ENCODE assay signal across 8 cellular contexts in the genomic region with DNA sequence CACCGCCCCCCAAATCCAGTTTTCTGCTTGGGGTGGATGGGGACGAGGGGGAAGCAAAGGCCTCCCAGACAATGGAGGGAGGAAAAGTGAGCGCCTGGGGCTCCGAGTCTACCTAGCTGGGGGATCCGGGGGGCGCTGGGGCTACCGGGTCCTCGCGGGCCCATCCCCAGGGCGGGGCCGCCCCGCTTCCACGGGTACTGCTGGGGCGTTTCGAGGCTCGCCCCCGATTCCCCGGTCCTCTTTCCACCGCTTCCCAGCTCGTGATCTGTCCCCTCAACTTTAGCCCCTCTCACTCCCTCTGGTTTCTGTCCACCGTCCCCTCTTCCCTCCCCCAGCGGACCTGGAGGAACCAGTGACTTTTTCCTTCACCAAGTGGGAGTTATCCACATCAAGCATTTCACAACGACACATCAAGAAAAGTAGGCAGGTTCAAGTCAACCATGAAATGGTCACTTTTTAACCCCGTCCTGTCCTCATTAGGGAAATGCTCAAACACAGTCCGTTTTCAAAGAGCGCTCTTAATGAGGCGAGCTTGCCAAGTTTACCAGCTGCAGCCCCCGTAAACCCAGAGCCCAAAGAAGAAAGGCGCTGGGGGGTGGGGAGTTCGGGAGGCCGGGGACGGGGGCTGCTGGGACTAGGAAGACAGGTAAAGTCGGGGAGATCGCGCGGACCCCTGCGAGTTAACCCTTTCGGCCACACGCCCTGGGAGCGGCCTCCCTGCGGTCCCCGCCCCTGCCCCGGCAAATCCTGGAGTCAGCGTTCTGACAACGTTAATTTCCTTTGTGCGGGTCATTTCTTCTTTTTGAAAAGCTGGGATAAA. TPM values are rescaled to one million over a fixed set of nuclear protein-coding genes. Genes with fewer than 3 reads are reported as not detected.
DNase-seq lines count a peak whose midpoint lies in the region; ATAC-seq and TF ChIP-seq lines count a peak whose summit lies in the region.

No MANE protein-coding gene starts in this region.

- H3K36me3 ChIP-seq in BE2C (no peaks in the 10 kb centered on the region), HUES48 (ENCODE audit: control insufficient read depth, insufficient read depth, low read length) (no peaks in the 10 kb centered on the region), heart left ventricle (no peaks in the 10 kb centered on the region)

- peak overlapping the region; percentile 44; the same call in 1 of the 2 replicates for H3K9ac ChIP-seq in HUES48 (ENCODE audit: low read depth, low read length)

- intact Hi-C loops in heart left ventricle (cut with DNase I), result loop anchor here (2.0 to 10.0 kb wide), 13 partner anchors 33 to 751 kb away; no protein-coding TSS in a partner anchor

- H3K27me3 ChIP-seq in BE2C (no peaks in the 10 kb centered on the region), HUES48 (ENCODE audit: control insufficient read depth, insufficient read depth, low read length) (peaks cover 62% of the 10 kb centered on the region), heart left ventricle (peaks cover 0 to 47% (median 0%) of the 10 kb centered on the region in 9 donors)

- H3K27ac ChIP-seq in HUES48 (ENCODE audit: low read depth, low read length), result peak overlapping the region; percentile 87
- H3K27ac ChIP-seq in heart left ventricle, result peak overlapping the region; percentile 93 to 100 (median 99)

- H3K27ac Mint-ChIP-seq in activated T-helper 17 cell treated with anti-CD3 and anti-CD28 coated beads, Interleukin-2, amount 50 U/mL, for 72 hours, result no peak overlapping the region

- TF ChIP-seq CTCF in BE2C (IDR thresholded peaks at IDR 0.05; ENCODE audit: low read depth, low read length), result no peak
- TF ChIP-seq CTCF in heart left ventricle (IDR thresholded peaks at IDR 0.05), result no peak

- H3K36me3 Mint-ChIP-seq in activated T-helper 17 cell treated with anti-CD3 and anti-CD28 coated beads, Interleukin-2, amount 50 U/mL, for 72 hours (ENCODE audit: low read depth), result peaks cover 20% of the 10 kb centered on the region

- peaks cover 36% of the 10 kb centered on the region for H3K27me3 Mint-ChIP-seq in activated T-helper 17 cell treated with anti-CD3 and anti-CD28 coated beads, Interleukin-2, amount 50 U/mL, for 72 hours

- peaks cover 15% of the 10 kb centered on the region for H3K4me1 Mint-ChIP-seq in activated T-helper 17 cell treated with anti-CD3 and anti-CD28 coated beads, Interleukin-2, amount 50 U/mL, for 72 hours

- peak overlapping the region; percentile 67 for H3K4me3 Mint-ChIP-seq in activated T-helper 17 cell treated with anti-CD3 and anti-CD28 coated beads, Interleukin-2, amount 50 U/mL, for 72 hours

- peak; percentile 49 for DNase-seq in BE2C
- DNase-seq in heart left ventricle, result peak; percentile 45 to 66 (median 49)
- DNase-seq in pons (ENCODE audit: low spot score), result peak; percentile 68
- no peak for DNase-seq in stimulated activated CD4-positive, alpha-beta T cell treated with anti-CD3 and anti-CD28 coated beads, Interleukin-4, amount 100 ng/mL, for 1 hour

- H3K4me1 ChIP-seq in BE2C (peaks cover 11% of the 10 kb centered on the region), HUES48 (ENCODE audit: control insufficient read depth, insufficient read depth, low read length) (peaks cover 59% of the 10 kb centered on the region), heart left ventricle (peaks cover 5 to 54% (median 39%) of the 10 kb centered on the region in 12 donors)

- no peak for TF ChIP-seq POLR2A in heart left ventricle (IDR thresholded peaks at IDR 0.05)

- H3K9me3 ChIP-seq in BE2C, result no peaks in the 10 kb centered on the region
- no peaks in the 10 kb centered on the region for H3K9me3 ChIP-seq in HUES48 (ENCODE audit: control insufficient read depth, insufficient read depth, low read length)
- H3K9me3 ChIP-seq in heart left ventricle, result no peaks in the 10 kb centered on the region

- ATAC-seq in activated T-helper 17 cell treated with anti-CD3 and anti-CD28 coated beads, Interleukin-2, amount 50 U/mL, for 72 hours (replicated peaks), result no peak
- ATAC-seq in heart left ventricle (peak in 2 of 4 donors; percentile 2 to 3), HG02870 (IDR thresholded peaks at IDR 0.05; ENCODE audit: unreplicated experiment) (no peak), GM18520 (IDR thresholded peaks at IDR 0.05; ENCODE audit: unreplicated experiment) (no peak)

- H3K9me3 Mint-ChIP-seq in activated T-helper 17 cell treated with anti-CD3 and anti-CD28 coated beads, Interleukin-2, amount 50 U/mL, for 72 hours, result no peaks in the 10 kb centered on the region

- 1 to 4% (median 2%) methylated on average over 42 to 46 of the region's 46 CpGs for WGBS in heart left ventricle, 4 donors

- H3K4me3 ChIP-seq in BE2C (ENCODE audit: low read depth, low read length), result peak overlapping the region; percentile 67
- H3K4me3 ChIP-seq in HUES48 (ENCODE audit: low read depth, low read length), result peak overlapping the region; percentile 84
- H3K4me3 ChIP-seq in heart left ventricle, result peak overlapping the region; percentile 48 to 90 (median 80)

RNA-seq across cellular contexts. Expression of gene NFIB, which starts 2.0 kb away (rescaled TPM):
- 9.2 TPM for polyA plus RNA-seq in BE2C (2012; ENCODE audit: insufficient read depth, insufficient read length, low read depth)
- total RNA-seq in activated T-helper 17 cell treated with anti-CD3 and anti-CD28 coated beads, Interleukin-2, amount 50 U/mL, for 72 hours, result under 1 TPM in 1 of 2 donors, not detected in 1; 0.15 TPM
- 100 to 1,000 TPM in 5 of 9 donors, 10 to 100 TPM in 4; 80.9 to 148 (median 116) TPM for total RNA-seq in heart left ventricle
- polyA plus RNA-seq in heart left ventricle, result 10 to 100 TPM; 24.5 to 36.3 TPM

Comparison
In these comparisons a context has a peak if more than half of its experiments do, and no peak if none do; other contexts are left out.
1. RNA of gene NFIB, which starts 2.0 kb away (total RNA-seq): 80.9 to 148 TPM in heart left ventricle; 0.15 TPM in activated T-helper 17 cell treated with anti-CD3 and anti-CD28 coated beads, Interleukin-2, amount 50 U/mL, for 72 hours; every median in the first group is over 10 times any median in the second.
2. Peak in every context shown above with its lines, with median percentiles within 50 percentile points of each other: H3K4me3 ChIP-seq.